Comparison of ENCODE assay signal across 1 cellular context in the genomic region with DNA sequence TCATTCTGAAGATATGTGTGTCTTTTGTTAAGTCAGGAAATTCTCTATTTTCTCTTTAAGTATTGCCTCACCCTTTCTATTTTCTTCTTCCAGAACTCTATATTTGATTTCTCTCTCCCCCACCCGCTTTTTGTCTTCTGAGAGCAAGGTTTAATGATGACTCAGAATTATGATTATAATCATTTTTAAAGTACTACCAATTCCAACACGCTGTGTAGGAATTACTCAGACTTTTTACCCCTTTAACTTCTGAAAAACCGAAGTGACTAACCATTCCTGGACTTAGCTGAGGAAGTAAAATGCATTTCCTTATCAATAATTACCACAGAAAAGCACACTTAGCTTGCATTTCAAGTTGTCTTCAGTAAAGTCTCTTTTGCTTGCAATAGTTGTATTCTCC.
TF ChIP-seq lines count a peak whose summit lies in the region.

No MANE protein-coding gene starts in this region.

TF ChIP-seq in SK-N-SH treated with all-trans-retinoic acid at 6 μM for 48 hours, 23 proteins besides CTCF, POLR2A, EP300 and RAD21 (continued from another document):
- TF ChIP-seq, protein P1, sequence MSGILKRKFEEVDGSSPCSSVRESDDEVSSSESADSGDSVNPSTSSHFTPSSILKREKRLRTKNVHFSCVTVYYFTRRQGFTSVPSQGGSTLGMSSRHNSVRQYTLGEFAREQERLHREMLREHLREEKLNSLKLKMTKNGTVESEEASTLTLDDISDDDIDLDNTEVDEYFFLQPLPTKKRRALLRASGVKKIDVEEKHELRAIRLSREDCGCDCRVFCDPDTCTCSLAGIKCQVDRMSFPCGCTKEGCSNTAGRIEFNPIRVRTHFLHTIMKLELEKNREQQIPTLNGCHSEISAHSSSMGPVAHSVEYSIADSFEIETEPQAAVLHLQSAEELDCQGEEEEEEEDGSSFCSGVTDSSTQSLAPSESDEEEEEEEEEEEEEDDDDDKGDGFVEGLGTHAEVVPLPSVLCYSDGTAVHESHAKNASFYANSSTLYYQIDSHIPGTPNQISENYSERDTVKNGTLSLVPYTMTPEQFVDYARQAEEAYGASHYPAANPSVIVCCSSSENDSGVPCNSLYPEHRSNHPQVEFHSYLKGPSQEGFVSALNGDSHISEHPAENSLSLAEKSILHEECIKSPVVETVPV (CRISPR knock-in tag; IDR thresholded peaks at IDR 0.05), result no peak
- TF ChIP-seq ISL1 (CRISPR knock-in tag; IDR thresholded peaks at IDR 0.05) (no peak), OSR1 (CRISPR knock-in tag; IDR thresholded peaks at IDR 0.05) (no peak), TCF4 (CRISPR knock-in tag; IDR thresholded peaks at IDR 0.05; ENCODE audit: borderline replicate concordance) (no peak)
TF ChIP-seq in SK-N-SH treated with all-trans-retinoic acid at 6 μM for 48 hours: peak in this region for 0.
